In the genomic region with DNA sequence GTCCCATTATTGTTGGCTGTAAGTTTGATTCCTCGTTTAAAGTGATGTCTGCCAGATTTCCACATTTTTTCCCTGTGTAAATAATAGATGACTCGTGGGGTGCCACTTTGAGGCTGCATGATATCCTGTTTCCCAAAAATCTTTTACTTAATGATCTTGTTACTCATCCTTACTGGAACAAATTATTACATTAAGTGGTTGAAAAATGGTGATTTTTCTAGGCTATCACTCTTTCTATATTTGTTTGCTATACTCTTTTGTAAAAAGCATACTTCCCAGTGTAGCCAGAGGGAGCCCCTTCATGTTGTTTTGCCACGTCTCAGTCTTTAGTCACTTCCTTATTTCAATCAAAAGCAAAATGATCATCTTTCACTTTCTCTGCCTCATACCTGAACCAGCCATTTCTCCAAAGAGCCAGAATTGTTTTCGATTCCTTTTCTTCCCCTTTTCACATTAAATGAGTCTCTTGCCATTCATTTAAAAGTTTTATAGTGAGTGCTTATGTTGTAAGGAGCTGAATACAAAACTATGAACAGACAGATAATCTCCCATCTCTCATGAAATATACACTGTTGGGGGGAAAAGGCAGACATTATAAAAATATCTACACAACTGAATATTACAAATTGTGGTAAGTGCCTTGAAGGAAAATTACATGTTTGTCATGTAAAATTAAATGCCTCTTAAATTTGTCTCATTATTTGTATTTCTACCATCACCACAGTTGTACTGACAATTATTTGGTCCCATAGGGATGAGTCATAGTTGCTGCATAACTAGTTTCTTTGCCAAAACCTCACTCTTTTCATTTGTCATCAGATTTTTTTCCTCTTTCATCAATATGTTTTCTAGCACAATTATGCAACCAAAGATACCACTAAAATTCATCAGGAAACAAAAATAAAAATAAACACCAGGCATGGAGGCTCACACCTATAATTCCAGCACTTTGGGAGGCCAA, we compare ENCODE assay signal across 9 cellular contexts. TPM values are rescaled to one million over a fixed set of nuclear protein-coding genes. Genes with fewer than 3 reads are reported as not detected.
DNase-seq lines count a peak whose midpoint lies in the region; ATAC-seq and TF ChIP-seq lines count a peak whose summit lies in the region.
"Had no signal": no experiment of that assay in that cellular context is flagged by ENCODE, and none has a peak within 500 bp of the region (broad histone marks: within the 10 kb centered on the region; RNA-seq: fewer than 3 reads in every experiment).

No MANE protein-coding gene starts in this region.

- H3K4me3 ChIP-seq in DND-41 (ENCODE audit: low read depth in 1 of 2, low read length in 2 of 2) (no peak overlapping the region), SK-N-SH (ENCODE audit: low read depth in 2 of 2, low read length in 1 of 2) (peak overlapping the region; percentile 17 to 36; a peak in 2 of 4 replicates), cardiac muscle cell (no peak overlapping the region), dorsolateral prefrontal cortex (no peak overlapping the region)

- TF ChIP-seq EP300 in SK-N-SH (IDR thresholded peaks at IDR 0.05; ENCODE audit: borderline replicate concordance in 1 of 2, low read depth in 1 of 2, low read length in 1 of 2) = no peak

- no peaks in the 10 kb centered on the region for H3K9me2 ChIP-seq in SK-N-SH

- DNase-seq in DND-41 (no peak), SK-N-SH (no peak), cardiac muscle cell (ENCODE audit: low read depth in 1 of 2, low spot score in 1 of 2) (peak in 1 of 2 donors; percentile 57), dorsolateral prefrontal cortex (no peak), cerebellum (ENCODE audit: low spot score) (no peak), hypothalamus (lab: John Stamatoyannopoulos, UW) (no peak)

- CTCF ChIA-PET in SK-N-SH (lab: Yijun Ruan, JAX) = interaction anchor here (0.6 kb wide), 1 partner anchor 819 kb away, joined by 3 read pairs; no protein-coding TSS in a partner anchor

- TF ChIP-seq CTCF in DND-41 (IDR thresholded peaks at IDR 0.05; ENCODE audit: borderline replicate concordance, extremely low read depth, low read length, poor library complexity, severe bottlenecking) (peak; percentile 28), SK-N-SH (IDR thresholded peaks at IDR 0.05) (peak; percentile 42), cardiac muscle cell (IDR thresholded peaks at IDR 0.05; ENCODE audit: low read depth, low read length) (no peak), dorsolateral prefrontal cortex (IDR thresholded peaks at IDR 0.05 in 54 of 56, conservative IDR thresholded peaks at IDR 0.05 in 2 of 56; ENCODE audit: low read depth in 1 of 56, partially characterized antibody in 56 of 56) (peak in 4 of 56 donors; percentile 9 to 24 (median 18))

- ATAC-seq in DND-41 (ENCODE audit: insufficient read depth, low read depth) (peak; percentile 58; the same call in 2 of the 3 replicates), GM19351 (IDR thresholded peaks at IDR 0.05; ENCODE audit: unreplicated experiment) (peak; percentile 100), HG03175 (IDR thresholded peaks at IDR 0.05; ENCODE audit: unreplicated experiment) (peak; percentile 98)

- H3K4me2 ChIP-seq in DND-41 (ENCODE audit: insufficient read depth, low read length) (no peak overlapping the region), SK-N-SH (peak overlapping the region; percentile 55)

- H3K4me1 ChIP-seq in DND-41 (ENCODE audit: insufficient read depth, low read length) = no peaks in the 10 kb centered on the region
- H3K4me1 ChIP-seq in SK-N-SH (ENCODE audit: control insufficient read depth in 1 of 2, insufficient read depth in 2 of 2, low read depth in 1 of 2, low read length in 1 of 2) = no peaks in the 10 kb centered on the region; a peak in 1 of 4 replicates
- no peaks in the 10 kb centered on the region for H3K4me1 ChIP-seq in cardiac muscle cell (ENCODE audit: low read depth)

- H3K27me3 ChIP-seq in DND-41 (ENCODE audit: insufficient read depth, low read length, poor library complexity) (no peaks in the 10 kb centered on the region), SK-N-SH (ENCODE audit: insufficient read depth) (no peaks in the 10 kb centered on the region), cardiac muscle cell (no peaks in the 10 kb centered on the region), dorsolateral prefrontal cortex (peaks cover 0 to 8% (median 0%) of the 10 kb centered on the region in 45 donors)

- H3K36me3 ChIP-seq in DND-41 (ENCODE audit: insufficient read depth, low read length) (no peaks in the 10 kb centered on the region), SK-N-SH (replicated peaks in 1 of 2; ENCODE audit: control insufficient read depth in 1 of 2, insufficient read depth in 2 of 2, low read length in 1 of 2) (no peaks in the 10 kb centered on the region), cardiac muscle cell (peaks cover 55% of the 10 kb centered on the region)

- POLR2A ChIA-PET in SK-N-SH (lab: Yijun Ruan, JAX) = no interaction called here

- H2AFZ ChIP-seq in DND-41 (ENCODE audit: low read depth, low read length) = no peak overlapping the region
- H2AFZ ChIP-seq in SK-N-SH (ENCODE audit: low read depth) = peak overlapping the region; percentile 55

- 21% methylated on average over 4 of the region's 4 CpGs for WGBS in SK-N-SH (ENCODE audit: low lambda C conversion rate)

- intact Hi-C loops in dorsolateral prefrontal cortex (cut with DNase I) = no loop called here

- H3K79me2 ChIP-seq in DND-41 (ENCODE audit: insufficient read depth, low read length) = no peaks in the 10 kb centered on the region
- H3K79me2 ChIP-seq in SK-N-SH (ENCODE audit: insufficient read depth) = no peaks in the 10 kb centered on the region

- no peak for TF ChIP-seq RAD21 in SK-N-SH (IDR thresholded peaks at IDR 0.05; ENCODE audit: low read length)

- no peaks in the 10 kb centered on the region for H4K20me1 ChIP-seq in DND-41 (ENCODE audit: insufficient read depth, low read length)
- no peaks in the 10 kb centered on the region for H4K20me1 ChIP-seq in SK-N-SH (ENCODE audit: insufficient read depth)

- H3K9ac ChIP-seq in DND-41 (ENCODE audit: low read depth, low read length) (no peak overlapping the region), SK-N-SH (peak overlapping the region; percentile 31; the same call in 1 of the 2 replicates)

- peaks cover 16% of the 10 kb centered on the region for H3F3A ChIP-seq in SK-N-SH (replicated peaks; ENCODE audit: insufficient read depth)

- H3K27ac ChIP-seq in DND-41 (ENCODE audit: low read length) (no peak overlapping the region), SK-N-SH (ENCODE audit: low read depth in 2 of 2, low read length in 1 of 2) (peak overlapping the region; percentile 47 to 87; a peak in 3 of 4 replicates), cardiac muscle cell (peak overlapping the region; percentile 15), dorsolateral prefrontal cortex (peak overlapping the region in 1 of 59 donors; percentile 57)

- H3K9me3 ChIP-seq in DND-41 (ENCODE audit: insufficient read depth, low read length, severe bottlenecking) = no peaks in the 10 kb centered on the region
- H3K9me3 ChIP-seq in SK-N-SH = no peaks in the 10 kb centered on the region
- H3K9me3 ChIP-seq in cardiac muscle cell (ENCODE audit: low read depth) = no peaks in the 10 kb centered on the region

TF ChIP-seq in SK-N-SH, 30 proteins besides CTCF, POLR2A, EP300 and RAD21 (continues in another document):
- no peak for TF ChIP-seq EZH2phosphoT487 (IDR thresholded peaks at IDR 0.05; ENCODE audit: borderline replicate concordance, low read depth)
- TF ChIP-seq, protein P1, sequence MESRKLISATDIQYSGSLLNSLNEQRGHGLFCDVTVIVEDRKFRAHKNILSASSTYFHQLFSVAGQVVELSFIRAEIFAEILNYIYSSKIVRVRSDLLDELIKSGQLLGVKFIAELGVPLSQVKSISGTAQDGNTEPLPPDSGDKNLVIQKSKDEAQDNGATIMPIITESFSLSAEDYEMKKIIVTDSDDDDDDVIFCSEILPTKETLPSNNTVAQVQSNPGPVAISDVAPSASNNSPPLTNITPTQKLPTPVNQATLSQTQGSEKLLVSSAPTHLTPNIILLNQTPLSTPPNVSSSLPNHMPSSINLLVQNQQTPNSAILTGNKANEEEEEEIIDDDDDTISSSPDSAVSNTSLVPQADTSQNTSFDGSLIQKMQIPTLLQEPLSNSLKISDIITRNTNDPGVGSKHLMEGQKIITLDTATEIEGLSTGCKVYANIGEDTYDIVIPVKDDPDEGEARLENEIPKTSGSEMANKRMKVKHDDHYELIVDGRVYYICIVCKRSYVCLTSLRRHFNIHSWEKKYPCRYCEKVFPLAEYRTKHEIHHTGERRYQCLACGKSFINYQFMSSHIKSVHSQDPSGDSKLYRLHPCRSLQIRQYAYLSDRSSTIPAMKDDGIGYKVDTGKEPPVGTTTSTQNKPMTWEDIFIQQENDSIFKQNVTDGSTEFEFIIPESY (IDR thresholded peaks at IDR 0.05; ENCODE audit: borderline replicate concordance, low read depth) = no peak
- TF ChIP-seq RXRA (IDR thresholded peaks at IDR 0.05; ENCODE audit: borderline replicate concordance, low read depth) = no peak
- no peak for TF ChIP-seq RCOR1 (IDR thresholded peaks at IDR 0.05; ENCODE audit: low read length)
- TF ChIP-seq GATA2 (CRISPR knock-in tag; IDR thresholded peaks at IDR 0.05) = no peak

RNA-seq across cellular contexts. Expression of a gene that starts 41.5 kb away (rescaled TPM):
- polyA plus RNA-seq in SK-N-SH (2012; rRNA removed) = not detected in 2 replicates
- 0.01 TPM in 1 of 2 replicates, not detected in the other for polyA plus RNA-seq in SK-N-SH (2012; cell fraction: cytosol; rRNA removed)
- not detected in 2 replicates for polyA plus RNA-seq in SK-N-SH (2012; cell fraction: nucleus; rRNA removed)
- total RNA-seq in cardiac muscle cell = 43.2 and 46.5 TPM in 2 replicates
- 38.6 and 49.4 TPM in 2 replicates for polyA plus RNA-seq in cardiac muscle cell
- 10 to 100 TPM in 3 of 120 experiments, not detected in 117; 12.8 to 27.9 (median 13.5) TPM for total RNA-seq in dorsolateral prefrontal cortex
- total RNA-seq in cerebellum = not detected
- total RNA-seq: neural crest cell had no signal

RNA-seq across cellular contexts. Expression of a gene that starts 58.4 kb away (rescaled TPM):
- 69.8 and 83.1 TPM in 2 replicates for polyA plus RNA-seq in SK-N-SH (2012; rRNA removed)
- polyA plus RNA-seq in SK-N-SH (2012; cell fraction: cytosol; rRNA removed) = 123 and 129 TPM in 2 replicates
- 66.9 and 123 TPM in 2 replicates for polyA plus RNA-seq in SK-N-SH (2012; cell fraction: nucleus; rRNA removed)
- 136 and 187 TPM in 2 replicates for total RNA-seq in cardiac muscle cell
- 314 and 365 TPM in 2 replicates for polyA plus RNA-seq in cardiac muscle cell
- total RNA-seq in dorsolateral prefrontal cortex = 10 to 100 TPM; 41.0 to 73.8 (median 62.2) TPM
- total RNA-seq in cerebellum = 69.4 TPM

Comparison
In these comparisons a context has a peak if more than half of its experiments do, and no peak if none do; other contexts are left out.
1. H3K4me3 ChIP-seq: peak in SK-N-SH (2 of 2); none in DND-41 (0 of 2), cardiac muscle cell (single experiment) and dorsolateral prefrontal cortex (0 of 59).
2. Peak in every context shown above with its lines, with median percentiles within 50 percentile points of each other: ATAC-seq.